In the genomic region with DNA sequence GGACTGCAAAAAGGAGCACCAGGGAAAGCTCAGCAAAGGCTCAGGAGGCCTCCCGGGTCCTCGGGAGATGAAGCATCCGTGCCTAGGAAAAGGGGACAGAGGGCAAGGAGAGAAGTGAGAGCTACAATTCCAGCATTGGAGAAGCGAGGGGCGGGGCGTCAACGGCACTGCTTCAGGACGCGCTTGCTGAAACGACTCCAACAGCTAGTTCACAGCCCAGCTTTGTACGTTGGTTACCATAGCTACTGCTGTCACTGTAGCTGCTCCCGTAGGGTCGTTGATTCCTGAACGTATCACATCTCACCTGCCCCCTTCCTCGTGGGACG, we compare ENCODE assay signal across 8 cellular contexts.
A peak's percentile ranks its signal among the peaks of the same experiment; 100 is the strongest.
DNase-seq lines count a peak whose midpoint lies in the region; ATAC-seq and TF ChIP-seq lines count a peak whose summit lies in the region.

No MANE protein-coding gene starts in this region.

- H3K27me3 ChIP-seq in right atrium auricular region, result no peaks in the 10 kb centered on the region

- ATAC-seq in HG02981 (IDR thresholded peaks at IDR 0.05; ENCODE audit: unreplicated experiment) (peak; percentile 31), WTC11 (peak; percentile 53)

- no peaks in the 10 kb centered on the region for H3K9me3 ChIP-seq in right atrium auricular region

- peak overlapping the region in 1 of 2 donors; percentile 40 for H3K27ac ChIP-seq in right atrium auricular region
- no peak overlapping the region for H3K27ac ChIP-seq in skin epidermis

- no peaks in the 10 kb centered on the region for H3K36me3 Mint-ChIP-seq in WTC11

- H3K4me1 ChIP-seq in right atrium auricular region, result peaks cover 0 to 30% of the 10 kb centered on the region in 2 donors

- peaks cover 30% of the 10 kb centered on the region for H3K27me3 Mint-ChIP-seq in WTC11 (ENCODE audit: low read depth)

- H3K4me3 Mint-ChIP-seq in WTC11, result peak overlapping the region; percentile 82

- H3K4me3 ChIP-seq in right atrium auricular region (peak overlapping the region; percentile 29 to 43), skin epidermis (peak overlapping the region in 6 of 7 experiments; percentile 18 to 37 (median 32))

- DNase-seq in DMS153 treated with DMSO at 0.1 percent for 48 hours (lab: John Stamatoyannopoulos, UW; ENCODE audit: unreplicated experiment), result peak; percentile 94
- DNase-seq in DMS153 (lab: John Stamatoyannopoulos, UW), result no peak
- DNase-seq in WTC11 (ENCODE audit: low spot score), result no peak
- no peak for DNase-seq in right atrium auricular region (ENCODE audit: low spot score)
- DNase-seq in SHP77 treated with DMSO at 0.1 percent for 48 hours (lab: John Stamatoyannopoulos, UW), result no peak
- DNase-seq in activated CD8-positive, alpha-beta memory T cell treated with anti-CD3 and anti-CD28 coated beads, Interleukin-2, amount 50 U/mL, for 48 hours, result no peak

- POLR2A ChIA-PET in WTC11 (lab: Charles Lee), result interaction anchor here (0.5 to 1.6 kb wide), 7 partner anchors 26 to 732 kb away, joined by 3 to 6 read pairs (median 4); no protein-coding TSS in a partner anchor

- CTCF ChIA-PET in WTC11 (lab: Charles Lee), result interaction anchor here (0.6 to 14.7 kb wide), 85 partner anchors 9 to 1252 kb away, joined by 3 to 914 read pairs (median 6); partner anchors contain the start of genes AXDND1, CEP350, FAM163A and NPHS2

- H3K27ac Mint-ChIP-seq in WTC11, result no peak overlapping the region

- no peak for TF ChIP-seq CTCF in WTC11 (IDR thresholded peaks at IDR 0.05)
- TF ChIP-seq CTCF in right atrium auricular region (IDR thresholded peaks at IDR 0.05), result no peak

- H3K4me1 Mint-ChIP-seq in WTC11, result peaks cover 20% of the 10 kb centered on the region

- H3K9me3 Mint-ChIP-seq in WTC11, result no peaks in the 10 kb centered on the region

- H3K36me3 ChIP-seq in right atrium auricular region, result no peaks in the 10 kb centered on the region

TF ChIP-seq in WTC11, 78 proteins besides CTCF, POLR2A, EP300 and RAD21:
- TF ChIP-seq AFF4 (CRISPR knock-in tag; IDR thresholded peaks at IDR 0.05; ENCODE audit: borderline replicate concordance), result no peak
- no peak for TF ChIP-seq ZNF317 (CRISPR knock-in tag; IDR thresholded peaks at IDR 0.05; ENCODE audit: borderline replicate concordance, low read depth)
- no peak for TF ChIP-seq NFATC4 (CRISPR knock-in tag; IDR thresholded peaks at IDR 0.05)
- no peak for TF ChIP-seq MYBL2 (CRISPR knock-in tag; IDR thresholded peaks at IDR 0.05)
- no peak for TF ChIP-seq RORB (CRISPR knock-in tag; IDR thresholded peaks at IDR 0.05)
- no peak for TF ChIP-seq GRHL2 (CRISPR knock-in tag; IDR thresholded peaks at IDR 0.05; ENCODE audit: insufficient replicate concordance, severe bottlenecking)
- TF ChIP-seq, protein P1, sequence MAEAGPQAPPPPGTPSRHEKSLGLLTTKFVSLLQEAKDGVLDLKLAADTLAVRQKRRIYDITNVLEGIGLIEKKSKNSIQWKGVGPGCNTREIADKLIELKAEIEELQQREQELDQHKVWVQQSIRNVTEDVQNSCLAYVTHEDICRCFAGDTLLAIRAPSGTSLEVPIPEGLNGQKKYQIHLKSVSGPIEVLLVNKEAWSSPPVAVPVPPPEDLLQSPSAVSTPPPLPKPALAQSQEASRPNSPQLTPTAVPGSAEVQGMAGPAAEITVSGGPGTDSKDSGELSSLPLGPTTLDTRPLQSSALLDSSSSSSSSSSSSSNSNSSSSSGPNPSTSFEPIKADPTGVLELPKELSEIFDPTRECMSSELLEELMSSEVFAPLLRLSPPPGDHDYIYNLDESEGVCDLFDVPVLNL (CRISPR knock-in tag; IDR thresholded peaks at IDR 0.05; ENCODE audit: borderline replicate concordance, low read depth), result no peak
TF ChIP-seq in WTC11: peak in this region for 0.
